Comparison of ENCODE assay signal across 37 cellular contexts in the genomic region with DNA sequence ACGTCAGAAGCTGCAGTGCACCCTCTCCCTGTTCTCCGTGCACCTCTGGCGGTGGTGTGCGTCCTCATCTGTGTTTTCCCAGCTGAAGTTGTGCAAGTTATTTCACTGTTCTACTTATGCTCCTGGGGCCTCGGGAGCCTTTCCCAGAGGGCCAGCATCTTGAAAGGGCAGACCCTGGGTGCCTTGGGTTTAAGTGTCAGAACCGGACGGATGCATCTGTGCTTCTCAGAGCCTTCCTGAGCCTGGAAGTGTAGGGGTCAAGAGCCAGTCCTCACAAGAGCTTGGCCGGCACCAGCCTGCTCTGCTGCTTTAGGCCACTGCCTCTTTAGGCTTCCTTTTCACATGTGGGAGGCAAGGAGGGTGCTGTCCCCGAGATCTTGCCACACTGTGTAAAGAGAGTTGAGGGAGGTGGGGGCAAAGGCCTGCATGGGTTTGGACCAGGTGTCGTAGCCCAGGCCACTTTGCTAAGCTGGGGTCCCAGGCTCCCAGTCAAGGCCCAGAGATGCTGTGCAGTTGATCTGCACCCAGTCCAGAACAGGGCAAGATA.
"Had no signal": no experiment of that assay in that cellular context is flagged by ENCODE, and none has a peak within 500 bp of the region (broad histone marks: within the 10 kb centered on the region; RNA-seq: fewer than 3 reads in every experiment).

No MANE protein-coding gene starts in this region.

- H3K9me3 Mint-ChIP-seq: activated CD4-positive, alpha-beta memory T cell treated with anti-CD3 and anti-CD28 coated beads for 36 hours; activated CD4-positive, alpha-beta T cell treated with anti-CD3 and anti-CD28 coated beads, Interleukin-2, amount 10 ng/mL, durations not matched to agents 24 days and 14 days; activated CD8-positive, alpha-beta T cell treated with anti-CD3 and anti-CD28 coated beads for 36 hours; activated naive CD4-positive, alpha-beta T cell treated with anti-CD3 and anti-CD28 coated beads, Interleukin-2, amount 10 ng/mL, durations not matched to agents 7 days and 5 days; activated naive CD4-positive, alpha-beta T cell treated with anti-CD3 and anti-CD28 coated beads, Interleukin-2, amount 50 U/mL, for 24 hours; activated naive CD8-positive, alpha-beta T cell treated with anti-CD3 and anti-CD28 coated beads, Interleukin-2, amount 10 ng/mL, durations not matched to agents 7 days and 5 days; activated naive CD8-positive, alpha-beta T cell treated with anti-CD3 and anti-CD28 coated beads, Interleukin-2, amount 50 U/mL, for 24 hours; activated T-cell treated with anti-CD3 and anti-CD28 coated beads, Interleukin-2, amount 50 U/mL, for 4 hours; activated T-cell treated with anti-CD3 and anti-CD28 coated beads, Interleukin-2, amount 50 U/mL, for 72 hours; activated T-helper 1 cell treated with anti-CD3 and anti-CD28 coated beads, Interleukin-12 subunit alpha, Interleukin-12 subunit beta, Interleukin-2, Interleukin-4 antibody, amounts not matched to agents 30 ng/mL and 10 ng/mL and 1 ng/mL, durations not matched to agents 14 hours and 24 hours and 36 hours; activated T-helper 2 cell treated with anti-CD3 and anti-CD28 coated beads, Interferon-gamma antibody, Interleukin-2, Interleukin-4, amounts not matched to agents 10 μg/mL and 5 μg/mL and 100 μg/mL, durations not matched to agents 14 hours and 24 hours and 36 hours; brain; central memory CD8-positive, alpha-beta T cell; T-helper 1 cell treated with Interleukin-12 subunit alpha and Interleukin-12 subunit beta and Interleukin-4 antibody, amounts not matched to agents 30 μg/mL and 1 μg/mL, for 36 hours; T-helper 2 cell treated with Interferon-gamma antibody and Interleukin-4, amounts not matched to agents 5 μg/mL and 100 μg/mL, for 36 hours had no signal

- H3K4me3 ChIP-seq: ascending aorta, cardiac muscle cell had no signal

- H3K27ac ChIP-seq: ascending aorta, cardiac muscle cell, VCaP had no signal

- H3K36me3 Mint-ChIP-seq: activated CD4-positive, alpha-beta memory T cell treated with anti-CD3 and anti-CD28 coated beads for 36 hours; activated naive CD4-positive, alpha-beta T cell treated with anti-CD3 and anti-CD28 coated beads, Interleukin-2, amount 10 ng/mL, durations not matched to agents 7 days and 5 days; activated naive CD4-positive, alpha-beta T cell treated with anti-CD3 and anti-CD28 coated beads, Interleukin-2, amount 50 U/mL, for 24 hours; activated naive CD8-positive, alpha-beta T cell; activated naive CD8-positive, alpha-beta T cell treated with anti-CD3 and anti-CD28 coated beads, Interleukin-2, amount 10 ng/mL, durations not matched to agents 7 days and 5 days had no signal

- H3K27ac Mint-ChIP-seq: activated B cell treated with CpG ODN at 0.5 μM for 24 hours; activated CD4-positive, alpha-beta memory T cell treated with anti-CD3 and anti-CD28 coated beads for 36 hours; activated CD4-positive, alpha-beta T cell treated with anti-CD3 and anti-CD28 coated beads, Interleukin-2, amount 10 ng/mL, durations not matched to agents 24 days and 14 days; activated CD8-positive, alpha-beta T cell treated with anti-CD3 and anti-CD28 coated beads for 36 hours; activated naive CD4-positive, alpha-beta T cell treated with anti-CD3 and anti-CD28 coated beads, Interleukin-2, amount 10 ng/mL, durations not matched to agents 7 days and 5 days; activated naive CD4-positive, alpha-beta T cell treated with anti-CD3 and anti-CD28 coated beads, Interleukin-2, amount 50 U/mL, for 24 hours; activated naive CD8-positive, alpha-beta T cell; activated naive CD8-positive, alpha-beta T cell treated with anti-CD3 and anti-CD28 coated beads, Interleukin-2, amount 10 ng/mL, durations not matched to agents 7 days and 5 days; activated naive CD8-positive, alpha-beta T cell treated with anti-CD3 and anti-CD28 coated beads, Interleukin-2, amount 50 U/mL, for 24 hours; activated T-cell treated with anti-CD3 and anti-CD28 coated beads, Interleukin-2, amount 50 U/mL, for 72 hours; activated T-helper 1 cell treated with anti-CD3 and anti-CD28 coated beads, Interleukin-12 subunit alpha, Interleukin-12 subunit beta, Interleukin-2, Interleukin-4 antibody, amounts not matched to agents 30 ng/mL and 10 ng/mL and 1 ng/mL, durations not matched to agents 14 hours and 24 hours and 36 hours; activated T-helper 2 cell treated with anti-CD3 and anti-CD28 coated beads, Interferon-gamma antibody, Interleukin-2, Interleukin-4, amounts not matched to agents 10 μg/mL and 5 μg/mL and 100 μg/mL, durations not matched to agents 14 hours and 24 hours and 36 hours; brain; T-helper 1 cell treated with Interleukin-12 subunit alpha and Interleukin-12 subunit beta and Interleukin-4 antibody, amounts not matched to agents 30 μg/mL and 1 μg/mL, for 36 hours; T-helper 2 cell treated with Interferon-gamma antibody and Interleukin-4, amounts not matched to agents 5 μg/mL and 100 μg/mL, for 36 hours had no signal

- DNase-seq: activated B cell treated with CpG ODN at 0.5 μM for 24 hours; activated CD4-positive, alpha-beta memory T cell treated with anti-CD3 and anti-CD28 coated beads for 36 hours; activated CD4-positive, alpha-beta T cell treated with anti-CD3 and anti-CD28 coated beads for 4 hours; activated CD4-positive, alpha-beta T cell treated with anti-CD3 and anti-CD28 coated beads, Interleukin-2, amount 10 ng/mL, durations not matched to agents 24 days and 14 days; activated CD4-positive, alpha-beta T cell treated with anti-CD3 and anti-CD28 coated beads, Interleukin-2, amount 50 U/mL, for 1 hour; activated CD4-positive, alpha-beta T cell treated with anti-CD3 and anti-CD28 coated beads, Interleukin-2, amount 50 U/mL, for 4 hours; activated CD4-positive, CD25-positive, alpha-beta regulatory T cell treated with anti-CD3 and anti-CD28 coated beads, Interleukin-2, amount 50 U/mL, for 72 hours; activated CD8-positive, alpha-beta memory T cell treated with anti-CD3 and anti-CD28 coated beads, Interleukin-2, amount 50 U/mL, for 4 hours; activated CD8-positive, alpha-beta T cell treated with anti-CD3 and anti-CD28 coated beads for 36 hours; activated effector memory CD4-positive, alpha-beta T cell treated with Interleukin-2 at 50 U/mL for 16 hours; activated gamma-delta T cell; activated naive CD4-positive, alpha-beta T cell treated with anti-CD3 and anti-CD28 coated beads, Interleukin-2, amount 10 ng/mL, durations not matched to agents 7 days and 5 days; activated naive CD4-positive, alpha-beta T cell treated with Interleukin-2 at 50 U/mL for 16 hours; activated naive CD8-positive, alpha-beta T cell treated with anti-CD3 and anti-CD28 coated beads, Interleukin-2, amount 10 ng/mL, durations not matched to agents 7 days and 5 days; activated naive CD8-positive, alpha-beta T cell treated with anti-CD3 and anti-CD28 coated beads, Interleukin-2, amount 50 U/mL, for 24 hours; activated T-cell treated with anti-CD3 and anti-CD28 coated beads for 4 hours; activated T-cell treated with anti-CD3 and anti-CD28 coated beads, Interleukin-2, amount 50 U/mL, for 1 hour; activated T-cell treated with anti-CD3 and anti-CD28 coated beads, Interleukin-2, amount 50 U/mL, for 4 hours; activated T-cell treated with anti-CD3 and anti-CD28 coated beads, Interleukin-2, amount 50 U/mL, for 72 hours; amygdala; anterior cingulate cortex; caudate nucleus; cerebellar nuclear complex; T-helper 1 cell; T-helper 2 cell; T-helper 9 cell had no signal

- H3K9me3 ChIP-seq: ascending aorta had no signal

- H3K27me3 Mint-ChIP-seq: activated B cell treated with CpG ODN at 0.5 μM for 24 hours; activated CD4-positive, alpha-beta memory T cell treated with anti-CD3 and anti-CD28 coated beads for 36 hours; activated CD4-positive, alpha-beta T cell treated with anti-CD3 and anti-CD28 coated beads, Interleukin-2, amount 10 ng/mL, durations not matched to agents 24 days and 14 days; activated CD8-positive, alpha-beta T cell treated with anti-CD3 and anti-CD28 coated beads for 36 hours; activated naive CD4-positive, alpha-beta T cell treated with anti-CD3 and anti-CD28 coated beads, Interleukin-2, amount 10 ng/mL, durations not matched to agents 7 days and 5 days; activated naive CD4-positive, alpha-beta T cell treated with anti-CD3 and anti-CD28 coated beads, Interleukin-2, amount 50 U/mL, for 24 hours; activated naive CD8-positive, alpha-beta T cell; activated naive CD8-positive, alpha-beta T cell treated with anti-CD3 and anti-CD28 coated beads, Interleukin-2, amount 10 ng/mL, durations not matched to agents 7 days and 5 days; activated naive CD8-positive, alpha-beta T cell treated with anti-CD3 and anti-CD28 coated beads, Interleukin-2, amount 50 U/mL, for 24 hours; brain; central memory CD8-positive, alpha-beta T cell had no signal

- ATAC-seq: activated CD8-positive, alpha-beta T cell treated with anti-CD3 and anti-CD28 coated beads for 36 hours; activated T-cell treated with anti-CD3 and anti-CD28 coated beads, Interleukin-2, amount 50 U/mL, for 4 hours; activated T-cell treated with anti-CD3 and anti-CD28 coated beads, Interleukin-2, amount 50 U/mL, for 72 hours had no signal

- H3K4me1 ChIP-seq: ascending aorta had no signal

- H3K4me3 Mint-ChIP-seq: activated B cell treated with CpG ODN at 0.5 μM for 24 hours; activated CD4-positive, alpha-beta memory T cell treated with anti-CD3 and anti-CD28 coated beads for 36 hours; activated CD4-positive, alpha-beta T cell treated with anti-CD3 and anti-CD28 coated beads, Interleukin-2, amount 10 ng/mL, durations not matched to agents 24 days and 14 days; activated CD8-positive, alpha-beta T cell treated with anti-CD3 and anti-CD28 coated beads for 36 hours; activated naive CD4-positive, alpha-beta T cell treated with anti-CD3 and anti-CD28 coated beads, Interleukin-2, amount 10 ng/mL, durations not matched to agents 7 days and 5 days; activated naive CD4-positive, alpha-beta T cell treated with anti-CD3 and anti-CD28 coated beads, Interleukin-2, amount 50 U/mL, for 24 hours; activated naive CD8-positive, alpha-beta T cell; activated naive CD8-positive, alpha-beta T cell treated with anti-CD3 and anti-CD28 coated beads, Interleukin-2, amount 10 ng/mL, durations not matched to agents 7 days and 5 days; activated naive CD8-positive, alpha-beta T cell treated with anti-CD3 and anti-CD28 coated beads, Interleukin-2, amount 50 U/mL, for 24 hours; activated T-cell treated with anti-CD3 and anti-CD28 coated beads, Interleukin-2, amount 50 U/mL, for 4 hours; activated T-cell treated with anti-CD3 and anti-CD28 coated beads, Interleukin-2, amount 50 U/mL, for 72 hours; activated T-helper 1 cell treated with anti-CD3 and anti-CD28 coated beads, Interleukin-12 subunit alpha, Interleukin-12 subunit beta, Interleukin-2, Interleukin-4 antibody, amounts not matched to agents 30 ng/mL and 10 ng/mL and 1 ng/mL, durations not matched to agents 14 hours and 24 hours and 36 hours; brain; central memory CD8-positive, alpha-beta T cell; T-helper 1 cell treated with Interleukin-12 subunit alpha and Interleukin-12 subunit beta and Interleukin-4 antibody, amounts not matched to agents 30 μg/mL and 1 μg/mL, for 36 hours; T-helper 2 cell treated with Interferon-gamma antibody and Interleukin-4, amounts not matched to agents 5 μg/mL and 100 μg/mL, for 36 hours had no signal

- H3K36me3 ChIP-seq: cardiac muscle cell had no signal

- H3K4me1 Mint-ChIP-seq: activated B cell treated with CpG ODN at 0.5 μM for 24 hours; activated CD4-positive, alpha-beta T cell treated with anti-CD3 and anti-CD28 coated beads, Interleukin-2, amount 10 ng/mL, durations not matched to agents 24 days and 14 days; activated naive CD4-positive, alpha-beta T cell treated with anti-CD3 and anti-CD28 coated beads, Interleukin-2, amount 10 ng/mL, durations not matched to agents 7 days and 5 days; activated naive CD4-positive, alpha-beta T cell treated with anti-CD3 and anti-CD28 coated beads, Interleukin-2, amount 50 U/mL, for 24 hours; activated naive CD8-positive, alpha-beta T cell treated with anti-CD3 and anti-CD28 coated beads, Interleukin-2, amount 10 ng/mL, durations not matched to agents 7 days and 5 days; activated naive CD8-positive, alpha-beta T cell treated with anti-CD3 and anti-CD28 coated beads, Interleukin-2, amount 50 U/mL, for 24 hours; central memory CD8-positive, alpha-beta T cell had no signal

- H3K27me3 ChIP-seq: ascending aorta, cardiac muscle cell had no signal
